15 cellular contexts compared by ENCODE assay signal in genomic region chr13:102907016-102907756, GRCh38.
DNase-seq lines count a peak whose midpoint lies in the region; ATAC-seq lines count a peak whose summit lies in the region.
"Had no signal": no experiment of that assay in that cellular context is flagged by ENCODE, and none has a peak within 500 bp of the region (broad histone marks: within the 10 kb centered on the region; RNA-seq: fewer than 3 reads in every experiment).

No MANE protein-coding gene starts in this region.

- peak; percentile 47 for DNase-seq in amniotic epithelial cell (ENCODE audit: low read depth)
- DNase-seq in foreskin melanocyte, result no peak
- no peak for DNase-seq in activated effector memory CD4-positive, alpha-beta T cell treated with Interleukin-2 at 50 U/mL for 16 hours
- DNase-seq in NCI-H128 (lab: John Stamatoyannopoulos, UW; ENCODE audit: unreplicated experiment), result no peak
- DNase-seq: activated CD4-positive, alpha-beta T cell treated with anti-CD3 and anti-CD28 coated beads, Interleukin-2, amount 50 U/mL, for 1 hour; activated effector memory CD4-positive, alpha-beta T cell treated with anti-CD3 and anti-CD28 coated beads, Interleukin-2, amount 50 U/mL, for 16 hours; C1 segment of cervical spinal cord; glutamatergic neuron; left ventricle myocardium superior; NCI-H1436 treated with DMSO at 0.1 percent for 48 hours; NCI-H524 had no signal

- peak; percentile 74 for ATAC-seq in GM18517 (IDR thresholded peaks at IDR 0.05; ENCODE audit: unreplicated experiment)
- ATAC-seq in GM21526 (IDR thresholded peaks at IDR 0.05; ENCODE audit: low FRiP score, unreplicated experiment), result peak; percentile 65
- ATAC-seq in HG03064 (IDR thresholded peaks at IDR 0.05; ENCODE audit: low read depth, unreplicated experiment), result peak; percentile 77
- no peak for ATAC-seq in HG02763 (IDR thresholded peaks at IDR 0.05; ENCODE audit: unreplicated experiment)
- ATAC-seq: left ventricle myocardium superior had no signal
